8 cellular contexts compared by ENCODE assay signal in genomic region chr14:93970589-93970966, GRCh38. TPM values are rescaled to one million over a fixed set of nuclear protein-coding genes. Genes with fewer than 3 reads are reported as not detected.
DNase-seq lines count a peak whose midpoint lies in the region; ATAC-seq and TF ChIP-seq lines count a peak whose summit lies in the region.

No MANE protein-coding gene starts in this region.

- peaks cover 0 to 4% (median 0%) of the 10 kb centered on the region in 9 donors for H3K9me3 Mint-ChIP-seq in naive thymus-derived CD8-positive, alpha-beta T cell

- TF ChIP-seq CTCF in LNCaP clone FGC (IDR thresholded peaks at IDR 0.05; ENCODE audit: control insufficient read depth, extremely low read depth, insufficient read depth) (peak; percentile 59), VCaP (conservative IDR thresholded peaks at IDR 0.05) (peak; percentile 67), breast epithelium (IDR thresholded peaks at IDR 0.05) (peak in 1 of 3 donors; percentile 34)

- H3K27me3 Mint-ChIP-seq in naive thymus-derived CD8-positive, alpha-beta T cell = peaks cover 0 to 8% (median 1%) of the 10 kb centered on the region in 5 donors

- H3K27ac ChIP-seq in VCaP (no peak overlapping the region), breast epithelium (peak overlapping the region in 1 of 2 donors; percentile 19)

- H3K36me3 Mint-ChIP-seq in naive thymus-derived CD8-positive, alpha-beta T cell = peaks cover 0 to 2% (median 0%) of the 10 kb centered on the region in 3 donors

- DNase-seq in NCI-H1092 treated with DMSO at 0.1 percent for 48 hours (lab: John Stamatoyannopoulos, UW) (peak; percentile 35), NCI-H1092 (lab: John Stamatoyannopoulos, UW) (no peak), LNCaP clone FGC (ENCODE audit: low read depth) (no peak), breast epithelium (ENCODE audit: low spot score in 2 of 2) (no peak), AG08395 (ENCODE audit: low spot score) (no peak)
- DNase-seq in naive thymus-derived CD8-positive, alpha-beta T cell = peak; percentile 39 to 83 (median 60)

- no peaks in the 10 kb centered on the region for H3K4me1 ChIP-seq in breast epithelium

- no peaks in the 10 kb centered on the region for H3K9me3 ChIP-seq in breast epithelium

- no peaks in the 10 kb centered on the region for H3K27me3 ChIP-seq in breast epithelium

- H3K4me3 Mint-ChIP-seq in naive thymus-derived CD8-positive, alpha-beta T cell = peak overlapping the region; percentile 80 to 93 (median 88)

- no peak for TF ChIP-seq POLR2A in breast epithelium (IDR thresholded peaks at IDR 0.05)

- peak overlapping the region; percentile 22 to 90 (median 72) for H3K27ac Mint-ChIP-seq in naive thymus-derived CD8-positive, alpha-beta T cell

- H3K4me1 Mint-ChIP-seq in naive thymus-derived CD8-positive, alpha-beta T cell = peaks cover 8 to 57% (median 24%) of the 10 kb centered on the region in 4 donors

- intact Hi-C loops in breast epithelium (cut with DNase I; ENCODE audit: low total_unique reads) = no loop called here

- H3K36me3 ChIP-seq in breast epithelium = no peaks in the 10 kb centered on the region

- ATAC-seq in naive thymus-derived CD8-positive, alpha-beta T cell = peak; percentile 96
- ATAC-seq in GM21737 (IDR thresholded peaks at IDR 0.05; ENCODE audit: unreplicated experiment) = no peak

- H3K4me3 ChIP-seq in LNCaP clone FGC (ENCODE audit: low read depth, low read length) (no peak overlapping the region), breast epithelium (peak overlapping the region; percentile 27 to 67 (median 44))

- POLR2A ChIA-PET in naive thymus-derived CD8-positive, alpha-beta T cell (lab: Charles Lee) = interaction anchor here (0.6 to 2.3 kb wide), 5 partner anchors 10 to 158 kb away, joined by 3 to 25 read pairs (median 4); no protein-coding TSS in a partner anchor

RNA-seq across cellular contexts. Expression of gene ASB2, which starts 5.8 kb away (rescaled TPM):
- 1 to 10 TPM in 2 of 3 donors, not detected in 1; 1.3 to 2.0 TPM for total RNA-seq in breast epithelium
- total RNA-seq in naive thymus-derived CD8-positive, alpha-beta T cell = 1 to 10 TPM; 1.5 to 1.8 TPM
- 1 to 10 TPM in 1 of 3 donors, not detected in 2; 2.0 TPM for polyA plus RNA-seq in naive thymus-derived CD8-positive, alpha-beta T cell

RNA-seq across cellular contexts. Expression of gene CCDC197, which starts 26.5 kb away (rescaled TPM):
- not detected for total RNA-seq in breast epithelium
- not detected for total RNA-seq in naive thymus-derived CD8-positive, alpha-beta T cell
- not detected for polyA plus RNA-seq in naive thymus-derived CD8-positive, alpha-beta T cell

RNA-seq across cellular contexts. Expression of gene FAM181A, which starts 43.4 kb away (rescaled TPM):
- total RNA-seq in breast epithelium = not detected
- total RNA-seq in naive thymus-derived CD8-positive, alpha-beta T cell = not detected
- polyA plus RNA-seq in naive thymus-derived CD8-positive, alpha-beta T cell = not detected

RNA-seq across cellular contexts. Expression of gene OTUB2, which starts 55.6 kb away (rescaled TPM):
- total RNA-seq in breast epithelium = 1 to 10 TPM in 1 of 3 donors, under 1 TPM in 2; 0.64 to 1.6 (median 0.73) TPM
- under 1 TPM; 0.16 to 0.22 TPM for total RNA-seq in naive thymus-derived CD8-positive, alpha-beta T cell
- under 1 TPM; 0.10 to 0.23 (median 0.11) TPM for polyA plus RNA-seq in naive thymus-derived CD8-positive, alpha-beta T cell

Comparison
In these comparisons a context has a peak if more than half of its experiments do, and no peak if none do; other contexts are left out.
1. DNase-seq: peak in NCI-H1092 treated with DMSO at 0.1 percent for 48 hours (single experiment) and naive thymus-derived CD8-positive, alpha-beta T cell (10 of 10); none in NCI-H1092 (single experiment), LNCaP clone FGC (single experiment), breast epithelium (0 of 2) and AG08395 (single experiment).